In genomic region chr2:122100371-122101150, GRCh38 we compare ENCODE assay signal across 24 cellular contexts.
DNase-seq lines count a peak whose midpoint lies in the region; TF ChIP-seq lines count a peak whose summit lies in the region.
"Had no signal": no experiment of that assay in that cellular context is flagged by ENCODE, and none has a peak within 500 bp of the region (broad histone marks: within the 10 kb centered on the region; RNA-seq: fewer than 3 reads in every experiment).

No MANE protein-coding gene starts in this region.

- no peaks in the 10 kb centered on the region for H3K36me3 Mint-ChIP-seq in activated CD4-positive, alpha-beta T cell treated with anti-CD3 and anti-CD28 coated beads, Interleukin-2, amount 10 ng/mL, durations not matched to agents 24 days and 14 days (ENCODE audit: low read depth)
- H3K36me3 Mint-ChIP-seq: activated naive CD8-positive, alpha-beta T cell treated with anti-CD3 and anti-CD28 coated beads for 36 hours had no signal

- no peaks in the 10 kb centered on the region for H3K4me1 Mint-ChIP-seq in activated CD4-positive, alpha-beta T cell treated with anti-CD3 and anti-CD28 coated beads, Interleukin-2, amount 10 ng/mL, durations not matched to agents 24 days and 14 days
- H3K4me1 Mint-ChIP-seq: activated B cell treated with CpG ODN at 0.5 μM for 24 hours; activated naive CD8-positive, alpha-beta T cell treated with anti-CD3 and anti-CD28 coated beads for 36 hours had no signal

- no peak overlapping the region for H3K4me3 ChIP-seq in parathyroid adenoma (ENCODE audit: low read depth, low read length)
- H3K4me3 ChIP-seq: cardiac muscle cell, right lobe of liver, transverse colon had no signal

- H3K9ac ChIP-seq in parathyroid adenoma, result no peak overlapping the region

- H3K4me3 Mint-ChIP-seq in activated CD4-positive, alpha-beta T cell treated with anti-CD3 and anti-CD28 coated beads, Interleukin-2, amount 10 ng/mL, durations not matched to agents 24 days and 14 days, result no peak overlapping the region
- H3K4me3 Mint-ChIP-seq: activated B cell treated with CpG ODN at 0.5 μM for 24 hours; activated naive CD8-positive, alpha-beta T cell treated with anti-CD3 and anti-CD28 coated beads for 36 hours; activated T-helper 1 cell treated with anti-CD3 and anti-CD28 coated beads, Interleukin-12 subunit alpha, Interleukin-12 subunit beta, Interleukin-2, Interleukin-4 antibody, amounts not matched to agents 30 ng/mL and 10 ng/mL and 1 ng/mL, durations not matched to agents 14 hours and 24 hours and 36 hours; neural crest cell had no signal

- no peak overlapping the region for H3K27ac Mint-ChIP-seq in activated CD4-positive, alpha-beta T cell treated with anti-CD3 and anti-CD28 coated beads, Interleukin-2, amount 10 ng/mL, durations not matched to agents 24 days and 14 days
- H3K27ac Mint-ChIP-seq: activated B cell treated with CpG ODN at 0.5 μM for 24 hours; activated naive CD8-positive, alpha-beta T cell treated with anti-CD3 and anti-CD28 coated beads for 36 hours; activated T-helper 1 cell treated with anti-CD3 and anti-CD28 coated beads, Interleukin-12 subunit alpha, Interleukin-12 subunit beta, Interleukin-2, Interleukin-4 antibody, amounts not matched to agents 30 ng/mL and 10 ng/mL and 1 ng/mL, durations not matched to agents 14 hours and 24 hours and 36 hours had no signal

- DNase-seq in ELF-1 (ENCODE audit: low read depth, low spot score), result peak; percentile 88
- peak; percentile 44 for DNase-seq in SW480 (ENCODE audit: low spot score)
- DNase-seq in hepatic stellate cell (ENCODE audit: low spot score), result peak; percentile 23
- no peak for DNase-seq in activated CD4-positive, alpha-beta T cell treated with anti-CD3 and anti-CD28 coated beads for 48 hours
- no peak for DNase-seq in NK-92 treated with Interleukin-12 subunit alpha and Interleukin-12 subunit beta, amount 100 ng/mL, for 24 hours (lab: John Stamatoyannopoulos, UW)
- DNase-seq in NCI-H69 (lab: John Stamatoyannopoulos, UW), result no peak
- DNase-seq in activated CD4-positive, alpha-beta T cell treated with anti-CD3 and anti-CD28 coated beads, Interleukin-2, amount 10 ng/mL, durations not matched to agents 24 days and 14 days, result no peak
- DNase-seq: activated B cell treated with CpG ODN at 0.5 μM for 24 hours; activated CD8-positive, alpha-beta memory T cell treated with anti-CD3 and anti-CD28 coated beads for 24 hours; activated naive CD8-positive, alpha-beta T cell treated with anti-CD3 and anti-CD28 coated beads for 36 hours; Caco-2; head of caudate nucleus; KBM-7; left cardiac atrium; NCI-H2029; NCI-H510A treated with DMSO at 0.1 percent for 48 hours; right lobe of liver; SIG-M5; stimulated activated naive CD4-positive, alpha-beta T cell treated with Interleukin-2 at 50 U/mL for 16 hours; transverse colon had no signal

- no peak for TF ChIP-seq CTCF in parathyroid adenoma (IDR thresholded peaks at IDR 0.05)

- no peak overlapping the region for H3K4me2 ChIP-seq in parathyroid adenoma (ENCODE audit: low read length)

- H3K9me3 Mint-ChIP-seq in activated CD4-positive, alpha-beta T cell treated with anti-CD3 and anti-CD28 coated beads, Interleukin-2, amount 10 ng/mL, durations not matched to agents 24 days and 14 days, result no peaks in the 10 kb centered on the region
- H3K9me3 Mint-ChIP-seq: activated B cell treated with CpG ODN at 0.5 μM for 24 hours; activated naive CD8-positive, alpha-beta T cell treated with anti-CD3 and anti-CD28 coated beads for 36 hours; activated T-helper 1 cell treated with anti-CD3 and anti-CD28 coated beads, Interleukin-12 subunit alpha, Interleukin-12 subunit beta, Interleukin-2, Interleukin-4 antibody, amounts not matched to agents 30 ng/mL and 10 ng/mL and 1 ng/mL, durations not matched to agents 14 hours and 24 hours and 36 hours had no signal

- no peaks in the 10 kb centered on the region for H3K36me3 ChIP-seq in parathyroid adenoma (ENCODE audit: control insufficient read depth, insufficient read depth, low read length)
- H3K36me3 ChIP-seq: cardiac muscle cell, right lobe of liver, transverse colon had no signal

- H3K4me1 ChIP-seq in parathyroid adenoma, result peaks cover 3% of the 10 kb centered on the region
- H3K4me1 ChIP-seq: right lobe of liver, transverse colon had no signal

- H3K27me3 Mint-ChIP-seq in activated CD4-positive, alpha-beta T cell treated with anti-CD3 and anti-CD28 coated beads, Interleukin-2, amount 10 ng/mL, durations not matched to agents 24 days and 14 days, result no peaks in the 10 kb centered on the region
- H3K27me3 Mint-ChIP-seq: activated B cell treated with CpG ODN at 0.5 μM for 24 hours; activated naive CD8-positive, alpha-beta T cell treated with anti-CD3 and anti-CD28 coated beads for 36 hours had no signal

- H2AFZ ChIP-seq in parathyroid adenoma, result peak overlapping the region; percentile 19

- H3K9me3 ChIP-seq in parathyroid adenoma (ENCODE audit: control insufficient read depth, low read length), result no peaks in the 10 kb centered on the region
- H3K9me3 ChIP-seq: Caco-2, right lobe of liver, transverse colon had no signal

- no peaks in the 10 kb centered on the region for H3K79me2 ChIP-seq in parathyroid adenoma

- H3K27me3 ChIP-seq in parathyroid adenoma (ENCODE audit: control insufficient read depth, insufficient read depth, low read length), result no peaks in the 10 kb centered on the region
- H3K27me3 ChIP-seq: cardiac muscle cell, right lobe of liver, transverse colon had no signal

- no peak overlapping the region for H3K27ac ChIP-seq in parathyroid adenoma
- H3K27ac ChIP-seq: cardiac muscle cell, right lobe of liver, transverse colon had no signal

- intact Hi-C loops in activated CD4-positive, alpha-beta T cell treated with anti-CD3 and anti-CD28 coated beads, Interleukin-2, amount 10 ng/mL, durations not matched to agents 24 days and 14 days (cut with micrococcal nuclease), result no loop called here

Comparison
In these comparisons a context has a peak if more than half of its experiments do, and no peak if none do; other contexts are left out.
1. DNase-seq: peak in ELF-1 (single experiment), SW480 (single experiment) and hepatic stellate cell (single experiment); none in activated CD4-positive, alpha-beta T cell treated with anti-CD3 and anti-CD28 coated beads for 48 hours (single experiment), NK-92 treated with Interleukin-12 subunit alpha and Interleukin-12 subunit beta, amount 100 ng/mL, for 24 hours (single experiment), NCI-H69 (single experiment) and activated CD4-positive, alpha-beta T cell treated with anti-CD3 and anti-CD28 coated beads, Interleukin-2, amount 10 ng/mL, durations not matched to agents 24 days and 14 days (single experiment).